1 cellular context compared by ENCODE assay signal in the genomic region with DNA sequence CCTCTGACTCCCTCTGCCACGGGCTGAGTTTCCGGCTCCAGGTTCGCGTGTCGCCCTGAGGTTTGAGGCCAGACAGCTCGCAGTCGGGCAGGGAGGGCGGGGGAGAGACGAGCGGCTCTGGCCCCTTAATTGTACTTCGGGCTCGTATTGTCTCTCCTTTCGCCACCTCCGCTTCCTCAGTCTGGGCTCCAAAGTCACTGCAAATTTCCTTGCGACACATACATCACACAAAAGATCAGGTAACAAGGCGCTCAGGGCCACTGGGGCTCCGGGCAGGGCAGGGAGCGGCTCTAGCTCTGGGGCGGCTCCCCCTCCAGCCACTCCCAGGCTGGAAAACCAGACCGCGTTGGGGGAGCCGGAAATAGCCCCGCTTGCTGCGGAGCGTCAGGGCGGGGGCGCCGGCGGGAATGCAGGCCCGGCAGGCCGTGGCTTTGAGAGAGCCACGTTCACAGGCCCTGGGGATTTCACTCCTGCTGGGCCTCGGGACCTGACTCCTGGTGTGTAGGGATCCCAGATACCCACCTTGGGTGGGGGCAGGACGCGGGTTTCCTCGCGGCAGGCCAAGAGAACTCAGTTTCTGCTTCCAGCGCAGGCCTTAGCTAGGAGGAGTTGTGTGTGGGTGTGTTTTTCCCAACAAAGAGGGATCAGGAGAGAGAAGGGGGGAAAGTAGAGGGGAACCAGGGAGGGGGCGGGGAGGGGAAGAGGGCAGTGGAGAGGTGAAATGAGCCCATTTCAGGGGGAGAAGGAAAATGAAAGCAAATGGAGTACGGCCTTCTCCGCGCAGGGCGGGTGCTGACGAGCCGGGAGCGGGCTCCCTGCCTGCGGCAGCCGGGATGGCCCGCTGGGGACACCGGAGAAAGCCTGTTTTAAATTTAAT.
A peak's percentile ranks its signal among the peaks of the same experiment; 100 is the strongest.
TF ChIP-seq lines count a peak whose summit lies in the region.

No MANE protein-coding gene starts in this region.

TF ChIP-seq in Ishikawa, 13 proteins besides CTCF, POLR2A, EP300 and RAD21:
- peak; percentile 45; the same call in 1 of the 2 replicates for TF ChIP-seq ZBTB7A (IDR thresholded peaks at IDR 0.05; ENCODE audit: low read depth)
- TF ChIP-seq TEAD4 (IDR thresholded peaks at IDR 0.05): 0 out of 2 replicates have a peak, but pooled peaks have one; percentile 14
- no peak for TF ChIP-seq FOXM1 (IDR thresholded peaks at IDR 0.05; ENCODE audit: borderline replicate concordance, low read depth)
TF ChIP-seq in Ishikawa: peak in this region for 2.
